8 cellular contexts compared by ENCODE assay signal in genomic region chr17:42673885-42674754, GRCh38. TPM values are rescaled to one million over a fixed set of nuclear protein-coding genes. Genes with fewer than 3 reads are reported as not detected.
DNase-seq lines count a peak whose midpoint lies in the region; ATAC-seq and TF ChIP-seq lines count a peak whose summit lies in the region.

No MANE protein-coding gene starts in this region.

- H3K4me3 Mint-ChIP-seq in IgD-negative memory B cell: peak overlapping the region; percentile 58 to 85 (median 76)

- H3K4me1 ChIP-seq in ascending aorta (peaks cover 17 to 32% of the 10 kb centered on the region in 2 donors), iPS-18a (ENCODE audit: control insufficient read depth, low read depth, low read length) (peaks cover 39% of the 10 kb centered on the region)

- H3K36me3 ChIP-seq in ascending aorta (peaks cover 34 to 38% of the 10 kb centered on the region in 2 donors), iPS-18a (ENCODE audit: control insufficient read depth, low read depth, low read length) (no peaks in the 10 kb centered on the region)

- no peaks in the 10 kb centered on the region for H3K36me3 Mint-ChIP-seq in IgD-negative memory B cell

- no peaks in the 10 kb centered on the region for H3K9me3 Mint-ChIP-seq in IgD-negative memory B cell

- intact Hi-C loops in ascending aorta (cut with DNase I): no loop called here

- peak; percentile 4 to 53 (median 35) for TF ChIP-seq CTCF in ascending aorta (IDR thresholded peaks at IDR 0.05)

- H3K27me3 ChIP-seq in ascending aorta: no peaks in the 10 kb centered on the region
- peaks cover 72% of the 10 kb centered on the region for H3K27me3 ChIP-seq in iPS-18a (ENCODE audit: control insufficient read depth, insufficient read depth, low read length)

- H3K27ac ChIP-seq in ascending aorta (peak overlapping the region; percentile 86 to 94), iPS-18a (ENCODE audit: low read length) (no peak overlapping the region)

- no peak for ATAC-seq in stimulated activated naive CD8-positive, alpha-beta T cell treated with anti-CD3 and anti-CD28 coated beads, Interleukin-15, Interleukin-2, amounts not matched to agents 100 U/mL and 50 U/mL, for 24 hours
- no peak for ATAC-seq in HG02981 (IDR thresholded peaks at IDR 0.05; ENCODE audit: unreplicated experiment)

- peaks cover 28% of the 10 kb centered on the region for H3K27me3 Mint-ChIP-seq in IgD-negative memory B cell

- DNase-seq in EH (ENCODE audit: low read depth): peak; percentile 79
- peak in 1 of 2 donors; percentile 77 for DNase-seq in ascending aorta (ENCODE audit: low spot score in 2 of 2)
- DNase-seq in stimulated activated naive CD8-positive, alpha-beta T cell treated with anti-CD3 and anti-CD28 coated beads, Interleukin-15, Interleukin-2, amounts not matched to agents 100 U/mL and 50 U/mL, for 24 hours: peak; percentile 48
- DNase-seq in COLO668 (lab: John Stamatoyannopoulos, UW; ENCODE audit: unreplicated experiment): no peak
- no peak for DNase-seq in stimulated activated CD4-positive, alpha-beta T cell treated with anti-CD3 and anti-CD28 coated beads, Interleukin-1b, Interleukin-23, amount 100 ng/mL, for 48 hours

- H3K9ac ChIP-seq in iPS-18a (ENCODE audit: low read length): no peak overlapping the region

- peak overlapping the region in 2 of 3 donors; percentile 25 to 74 for H3K27ac Mint-ChIP-seq in IgD-negative memory B cell

- H3K4me3 ChIP-seq in ascending aorta (peak overlapping the region; percentile 67 to 94), iPS-18a (ENCODE audit: low read length) (peak overlapping the region; percentile 88)

- no peaks in the 10 kb centered on the region for H3K9me3 ChIP-seq in ascending aorta
- H3K9me3 ChIP-seq in iPS-18a (ENCODE audit: control insufficient read depth, low read depth, low read length): no peaks in the 10 kb centered on the region

- peaks cover 24 to 27% (median 27%) of the 10 kb centered on the region in 3 donors for H3K4me1 Mint-ChIP-seq in IgD-negative memory B cell

RNA-seq across cellular contexts. Expression of gene PLEKHH3, which starts 2.7 kb away (rescaled TPM):
- 1.1 TPM for polyA plus RNA-seq in IgD-negative memory B cell
- 105 TPM for total RNA-seq in ascending aorta

RNA-seq across cellular contexts. Expression of gene CCR10, which starts 7.5 kb away (rescaled TPM):
- 2.1 TPM for polyA plus RNA-seq in IgD-negative memory B cell
- total RNA-seq in ascending aorta: 91.2 TPM

RNA-seq across cellular contexts. Expression of gene CNTNAP1, which starts 8.2 kb away (rescaled TPM):
- 1.1 TPM for polyA plus RNA-seq in IgD-negative memory B cell
- total RNA-seq in ascending aorta: 10.5 TPM

RNA-seq across cellular contexts. Expression of gene TUBG2, which starts 15.0 kb away (rescaled TPM):
- 2.5 TPM for polyA plus RNA-seq in IgD-negative memory B cell
- 73.1 TPM for total RNA-seq in ascending aorta

Comparison
In these comparisons a context has a peak if more than half of its experiments do, and no peak if none do; other contexts are left out.
1. DNase-seq: peak in EH (single experiment) and stimulated activated naive CD8-positive, alpha-beta T cell treated with anti-CD3 and anti-CD28 coated beads, Interleukin-15, Interleukin-2, amounts not matched to agents 100 U/mL and 50 U/mL, for 24 hours (single experiment); none in COLO668 (single experiment) and stimulated activated CD4-positive, alpha-beta T cell treated with anti-CD3 and anti-CD28 coated beads, Interleukin-1b, Interleukin-23, amount 100 ng/mL, for 48 hours (single experiment).